ENCODE assay signal across 8 cellular contexts in genomic region chr2:130342533-130343275, GRCh38. TPM values are rescaled to one million over a fixed set of nuclear protein-coding genes. Genes with fewer than 3 reads are reported as not detected.
DNase-seq lines count a peak whose midpoint lies in the region; ATAC-seq and TF ChIP-seq lines count a peak whose summit lies in the region.

TSS of gene IMP4 (plus strand) at chr2:130342897. CDS start at chr2:130342933, 36 bp downstream.

- peak; percentile 34 for TF ChIP-seq CTCF in GM12865 (IDR thresholded peaks at IDR 0.05; ENCODE audit: insufficient read depth, low read depth, low read length, missing control alignments)
- peak; percentile 43 for TF ChIP-seq CTCF in cardiac muscle cell (IDR thresholded peaks at IDR 0.05; ENCODE audit: low read depth, low read length)
- peak; percentile 48 for TF ChIP-seq CTCF in type B pancreatic cell (conservative IDR thresholded peaks at IDR 0.05)

- no peak within 1 kb of the TSS for H2BK12ac ChIP-seq in trophoblast cell (ENCODE audit: low read length)

- WGBS in trophoblast cell (ENCODE audit: extremely low coverage, insufficient coverage, insufficient read length) = no CpG with 5 or more reads among the region's 60 CpGs

- peak within 1 kb of the TSS; percentile 82 for H3K9ac ChIP-seq in trophoblast cell (ENCODE audit: low read length)

- H3K36me3 Mint-ChIP-seq in activated naive CD8-positive, alpha-beta T cell treated with anti-CD3 and anti-CD28 coated beads, Interleukin-2, amount 50 U/mL, for 24 hours (ENCODE audit: low read depth) = peaks cover 52% of the 10 kb centered on the region
- peaks cover 34% of the 10 kb centered on the region for H3K36me3 Mint-ChIP-seq in type B pancreatic cell

- H3K18ac ChIP-seq in trophoblast cell (ENCODE audit: low read length) = peak within 1 kb of the TSS; percentile 64

- peaks cover 6% of the 10 kb centered on the region for H3K79me1 ChIP-seq in trophoblast cell (ENCODE audit: low read length)

- no peaks in the 10 kb centered on the region for H3K27me3 Mint-ChIP-seq in activated naive CD8-positive, alpha-beta T cell treated with anti-CD3 and anti-CD28 coated beads, Interleukin-2, amount 50 U/mL, for 24 hours
- H3K27me3 Mint-ChIP-seq in type B pancreatic cell = no peaks in the 10 kb centered on the region

- H3K4me1 Mint-ChIP-seq in activated naive CD8-positive, alpha-beta T cell treated with anti-CD3 and anti-CD28 coated beads, Interleukin-2, amount 50 U/mL, for 24 hours = peaks cover 56% of the 10 kb centered on the region
- peaks cover 16% of the 10 kb centered on the region for H3K4me1 Mint-ChIP-seq in type B pancreatic cell (ENCODE audit: unreplicated experiment)

- H3K4me1 ChIP-seq in cardiac muscle cell (ENCODE audit: low read depth) (peaks cover 8% of the 10 kb centered on the region), trophoblast cell (ENCODE audit: control insufficient read depth in 1 of 2, insufficient read depth in 2 of 2, low read length in 2 of 2) (peaks cover 3 to 4% of the 10 kb centered on the region in 2 experiments)

- H3K9me3 Mint-ChIP-seq in activated naive CD8-positive, alpha-beta T cell treated with anti-CD3 and anti-CD28 coated beads, Interleukin-2, amount 50 U/mL, for 24 hours = no peaks in the 10 kb centered on the region
- no peaks in the 10 kb centered on the region for H3K9me3 Mint-ChIP-seq in type B pancreatic cell

- H4K12ac ChIP-seq in trophoblast cell (ENCODE audit: low read depth, low read length) = peak within 1 kb of the TSS; percentile 68

- H3K27me3 ChIP-seq in cardiac muscle cell (no peaks in the 10 kb centered on the region), trophoblast cell (ENCODE audit: insufficient read depth, low read length) (no peaks in the 10 kb centered on the region)

- no peak within 1 kb of the TSS for H3K23ac ChIP-seq in trophoblast cell (ENCODE audit: low read length)

- H2BK120ac ChIP-seq in trophoblast cell (ENCODE audit: insufficient read depth, low read length, poor library complexity) = peak within 1 kb of the TSS; percentile 57

- DNase-seq in GM12865 (ENCODE audit: low read depth) (peak; percentile 99), NCI-H128 (lab: John Stamatoyannopoulos, UW; ENCODE audit: unreplicated experiment) (peak; percentile 89), SW 1271 (lab: John Stamatoyannopoulos, UW) (peak; percentile 98 to 99), cardiac muscle cell (ENCODE audit: low read depth in 1 of 2, low spot score in 1 of 2) (peak; percentile 99 to 100), trophoblast cell (peak; percentile 99), type B pancreatic cell (ENCODE audit: extremely low spot score, unreplicated experiment) (peak; percentile 91)
- peak; percentile 90 for DNase-seq in activated naive CD8-positive, alpha-beta T cell treated with anti-CD3 and anti-CD28 coated beads, Interleukin-2, amount 50 U/mL, for 24 hours

- H3K79me2 ChIP-seq in trophoblast cell (ENCODE audit: control insufficient read depth, insufficient read depth, low read length, poor library complexity) = peaks cover 2% of the 10 kb centered on the region

- H3K14ac ChIP-seq in trophoblast cell (ENCODE audit: low read length) = peak within 1 kb of the TSS; percentile 54

- H3K27ac ChIP-seq in cardiac muscle cell = peak within 1 kb of the TSS; percentile 71
- peak within 1 kb of the TSS; percentile 54 for H3K27ac ChIP-seq in trophoblast cell (ENCODE audit: low read depth, low read length)

- peak within 1 kb of the TSS; percentile 99 for H3K27ac Mint-ChIP-seq in activated naive CD8-positive, alpha-beta T cell treated with anti-CD3 and anti-CD28 coated beads, Interleukin-2, amount 50 U/mL, for 24 hours
- peak within 1 kb of the TSS; percentile 94 for H3K27ac Mint-ChIP-seq in type B pancreatic cell

- peak within 1 kb of the TSS; percentile 74 for H3K4me3 ChIP-seq in GM12865 (ENCODE audit: low read depth, low read length)
- H3K4me3 ChIP-seq in cardiac muscle cell = peak within 1 kb of the TSS; percentile 55
- peak within 1 kb of the TSS; percentile 89 for H3K4me3 ChIP-seq in trophoblast cell (ENCODE audit: low read depth, low read length)

- peak within 1 kb of the TSS; percentile 18 for H4K91ac ChIP-seq in trophoblast cell (ENCODE audit: low read depth, low read length)

- no peak within 1 kb of the TSS for H2AK5ac ChIP-seq in trophoblast cell (ENCODE audit: low read length)

- H3K4ac ChIP-seq in trophoblast cell (ENCODE audit: low read depth, low read length) = peak within 1 kb of the TSS; percentile 68

- H2AFZ ChIP-seq in trophoblast cell (ENCODE audit: insufficient read depth, low read length, poor library complexity) = peak within 1 kb of the TSS; percentile 71

- H3K4me2 ChIP-seq in trophoblast cell (ENCODE audit: low read length) = peak within 1 kb of the TSS; percentile 85

- no peaks in the 10 kb centered on the region for H3K9me3 ChIP-seq in cardiac muscle cell (ENCODE audit: low read depth)
- H3K9me3 ChIP-seq in trophoblast cell (ENCODE audit: insufficient read depth, low read depth, low read length) = no peaks in the 10 kb centered on the region

- peak within 1 kb of the TSS; percentile 100 for H3K4me3 Mint-ChIP-seq in activated naive CD8-positive, alpha-beta T cell treated with anti-CD3 and anti-CD28 coated beads, Interleukin-2, amount 50 U/mL, for 24 hours
- H3K4me3 Mint-ChIP-seq in type B pancreatic cell = peak within 1 kb of the TSS; percentile 99

- ATAC-seq in HG02678 (IDR thresholded peaks at IDR 0.05; ENCODE audit: unreplicated experiment) = peak; percentile 83
- ATAC-seq in activated naive CD8-positive, alpha-beta T cell treated with anti-CD3 and anti-CD28 coated beads, Interleukin-2, amount 50 U/mL, for 24 hours = peak; percentile 94

- peak within 1 kb of the TSS; percentile 59 for H2BK5ac ChIP-seq in trophoblast cell (ENCODE audit: low read depth, low read length, poor library complexity)

- H4K8ac ChIP-seq in trophoblast cell (ENCODE audit: low read depth, low read length) = peak within 1 kb of the TSS; percentile 90

- H3K36me3 ChIP-seq in cardiac muscle cell = peaks cover 29% of the 10 kb centered on the region
- H3K36me3 ChIP-seq in trophoblast cell (ENCODE audit: control insufficient read depth in 1 of 2, insufficient read depth in 2 of 2, low read length in 2 of 2) = peaks cover 28 to 39% of the 10 kb centered on the region in 2 experiments

RNA-seq across cellular contexts. Expression of gene IMP4, which starts in this region (rescaled TPM):
- total RNA-seq in cardiac muscle cell = 91.5 and 92.4 TPM in 2 replicates
- 65.2 and 90.1 TPM in 2 replicates for polyA plus RNA-seq in cardiac muscle cell
- 46.6 and 47.8 TPM in 2 replicates for polyA plus RNA-seq in trophoblast cell (2013)
- total RNA-seq in type B pancreatic cell (ENCODE audit: low replicate concordance) = 53.6 and 67.0 TPM in 2 replicates

Comparison
In these comparisons a context has a peak if more than half of its experiments do, and no peak if none do; other contexts are left out.
1. Peak in every context shown above with its lines: DNase-seq, ATAC-seq, H3K4me3 ChIP-seq and H3K27ac ChIP-seq.